In the genomic region with DNA sequence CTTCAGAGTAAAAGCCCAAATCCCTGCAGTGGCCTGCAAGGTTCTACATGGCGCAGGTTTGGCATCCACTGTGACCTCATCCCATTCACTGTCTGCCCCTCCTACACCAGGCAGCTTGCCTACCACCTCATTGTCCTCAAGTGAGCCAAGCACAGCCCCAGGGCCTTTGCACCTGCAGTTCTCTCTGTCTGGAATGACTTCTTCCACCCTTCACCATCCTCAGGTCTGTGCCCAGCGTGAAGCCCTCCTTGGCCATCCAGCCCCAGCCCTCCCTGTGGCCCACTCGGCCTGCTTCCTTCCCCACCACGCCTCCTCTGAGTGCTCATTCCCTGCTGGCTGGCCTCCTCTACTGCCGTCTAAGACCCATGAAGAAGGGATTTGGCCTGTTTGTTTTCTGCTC, we compare ENCODE assay signal across 31 cellular contexts.
"Had no signal": no experiment of that assay in that cellular context is flagged by ENCODE, and none has a peak within 500 bp of the region (broad histone marks: within the 10 kb centered on the region; RNA-seq: fewer than 3 reads in every experiment).

No MANE protein-coding gene starts in this region.

- H3K4me3 Mint-ChIP-seq: activated CD8-positive, alpha-beta memory T cell treated with anti-CD3 and anti-CD28 coated beads, Interleukin-2, amount 10 ng/mL, durations not matched to agents 7 days and 5 days; activated CD8-positive, alpha-beta T cell treated with anti-CD3 and anti-CD28 coated beads, Interleukin-2, amount 10 ng/mL, durations not matched to agents 7 days and 5 days; activated naive CD8-positive, alpha-beta T cell; endodermal cell; mesothelial cell of epicardium; naive B cell; nephron progenitor cell; stimulated activated naive CD8-positive, alpha-beta T cell treated with anti-CD3 and anti-CD28 coated beads, Interleukin-15, amount 100 ng/mL, for 72 hours; WTC11 had no signal

- H3K27ac Mint-ChIP-seq: activated CD8-positive, alpha-beta memory T cell treated with anti-CD3 and anti-CD28 coated beads, Interleukin-2, amount 10 ng/mL, durations not matched to agents 7 days and 5 days; activated CD8-positive, alpha-beta T cell treated with anti-CD3 and anti-CD28 coated beads, Interleukin-2, amount 10 ng/mL, durations not matched to agents 7 days and 5 days; activated naive CD8-positive, alpha-beta T cell; endodermal cell; mesothelial cell of epicardium; naive B cell; nephron progenitor cell; WTC11 had no signal

- H3K9ac ChIP-seq: parathyroid adenoma had no signal

- H3K4me2 ChIP-seq: smooth muscle cell had no signal

- H3K27me3 Mint-ChIP-seq: activated CD8-positive, alpha-beta memory T cell treated with anti-CD3 and anti-CD28 coated beads, Interleukin-2, amount 10 ng/mL, durations not matched to agents 7 days and 5 days; stimulated activated naive CD8-positive, alpha-beta T cell treated with anti-CD3 and anti-CD28 coated beads, Interleukin-15, amount 100 ng/mL, for 72 hours had no signal

- H3K4me1 ChIP-seq: parathyroid adenoma, psoas muscle had no signal

- DNase-seq: activated CD4-positive, alpha-beta T cell treated with anti-CD3 and anti-CD28 coated beads for 1 hour; activated CD8-positive, alpha-beta memory T cell treated with anti-CD3 and anti-CD28 coated beads, Interleukin-2, amount 10 ng/mL, durations not matched to agents 7 days and 5 days; activated CD8-positive, alpha-beta T cell treated with anti-CD3 and anti-CD28 coated beads, Interleukin-2, amount 10 ng/mL, durations not matched to agents 7 days and 5 days; activated effector memory CD4-positive, alpha-beta T cell treated with Interleukin-2 at 50 U/mL for 16 hours; activated naive CD4-positive, alpha-beta T cell treated with Interleukin-2 at 50 U/mL for 16 hours; activated T-cell treated with anti-CD3 and anti-CD28 coated beads, Interleukin-2, amount 50 U/mL, for 48 hours; brain microvascular endothelial cell; endodermal cell; foreskin fibroblast; head of caudate nucleus; hippocampal formation; kidney; left colon; naive B cell; nephron progenitor cell; psoas muscle; stimulated activated CD4-positive, alpha-beta T cell treated with anti-CD3 and anti-CD28 coated beads, Interleukin-15, amount 100 ng/mL, for 24 hours; stimulated activated CD4-positive, alpha-beta T cell treated with anti-CD3 and anti-CD28 coated beads, Interleukin-2, amount 100 ng/mL, for 24 hours; stimulated activated naive CD8-positive, alpha-beta T cell treated with anti-CD3 and anti-CD28 coated beads, Interleukin-15, amount 100 ng/mL, for 72 hours; substantia nigra; T-helper 2 cell; upper lobe of left lung had no signal

- H3K4me3 ChIP-seq: ascending aorta, psoas muscle, smooth muscle cell, upper lobe of left lung, vagina had no signal

- H3K36me3 Mint-ChIP-seq: mesothelial cell of epicardium had no signal

- ATAC-seq: activated CD8-positive, alpha-beta memory T cell treated with anti-CD3 and anti-CD28 coated beads, Interleukin-2, amount 10 ng/mL, durations not matched to agents 7 days and 5 days; activated CD8-positive, alpha-beta T cell treated with anti-CD3 and anti-CD28 coated beads, Interleukin-2, amount 10 ng/mL, durations not matched to agents 7 days and 5 days; esophagus mucosa; left colon; psoas muscle; stimulated activated naive CD8-positive, alpha-beta T cell treated with anti-CD3 and anti-CD28 coated beads, Interleukin-15, amount 100 ng/mL, for 72 hours; WTC11 had no signal

- H3K36me3 ChIP-seq: ascending aorta, brain microvascular endothelial cell, neutrophil, upper lobe of left lung, vagina had no signal

- H3K79me2 ChIP-seq: parathyroid adenoma had no signal

- H3K27me3 ChIP-seq: ascending aorta, brain microvascular endothelial cell, neutrophil, upper lobe of left lung, vagina had no signal

- H3K27ac ChIP-seq: brain microvascular endothelial cell, neutrophil, parathyroid adenoma, psoas muscle, upper lobe of left lung, vagina had no signal

- H3K4me1 Mint-ChIP-seq: endodermal cell, nephron progenitor cell had no signal

- H2AFZ ChIP-seq: parathyroid adenoma had no signal

- H3K9me3 ChIP-seq: ascending aorta, neutrophil, psoas muscle, upper lobe of left lung, vagina had no signal
